Comparison of ENCODE assay signal across 15 cellular contexts in the genomic region with DNA sequence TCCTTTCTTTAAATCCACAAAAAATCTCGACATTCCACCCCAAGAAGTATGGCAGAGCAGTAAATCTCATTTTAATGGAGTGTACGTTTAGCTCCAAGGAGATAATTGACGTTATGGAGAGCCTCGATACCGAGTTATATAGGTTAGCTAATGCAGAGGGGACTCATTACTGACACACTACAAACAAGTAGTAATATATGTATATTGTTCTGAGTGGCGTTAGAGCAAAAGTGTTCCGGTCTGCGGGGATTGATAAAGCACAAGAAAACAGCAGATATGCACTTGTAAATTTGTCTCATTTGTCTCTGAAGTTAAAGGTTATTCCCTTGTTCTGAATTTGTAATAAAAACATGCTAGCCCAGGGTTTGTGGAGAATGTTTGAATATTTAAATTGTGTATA.
DNase-seq lines count a peak whose midpoint lies in the region; ATAC-seq lines count a peak whose summit lies in the region.
"Had no signal": no experiment of that assay in that cellular context is flagged by ENCODE, and none has a peak within 500 bp of the region (broad histone marks: within the 10 kb centered on the region; RNA-seq: fewer than 3 reads in every experiment).

No MANE protein-coding gene starts in this region.

- ATAC-seq in CD4-positive, CD25-positive, alpha-beta regulatory T cell (ENCODE audit: low read depth in 2 of 2): no peak
- ATAC-seq in effector memory CD8-positive, alpha-beta T cell (replicated peaks): no peak
- ATAC-seq in HG02970 (IDR thresholded peaks at IDR 0.05; ENCODE audit: low FRiP score, unreplicated experiment) (no peak), HG03442 (IDR thresholded peaks at IDR 0.05; ENCODE audit: unreplicated experiment) (no peak)

- H3K4me3 ChIP-seq in CD4-positive, CD25-positive, alpha-beta regulatory T cell (ENCODE audit: low read depth, low read length): peak overlapping the region; percentile 75
- peak overlapping the region; percentile 44 for H3K4me3 ChIP-seq in CD8-positive, alpha-beta memory T cell (ENCODE audit: low read length)

- peaks cover 52 to 97% (median 78%) of the 10 kb centered on the region in 4 donors for H3K4me1 Mint-ChIP-seq in CD4-positive, CD25-positive, alpha-beta regulatory T cell
- H3K4me1 Mint-ChIP-seq in CD8-positive, alpha-beta memory T cell: peaks cover 93 to 100% (median 98%) of the 10 kb centered on the region in 3 donors
- H3K4me1 Mint-ChIP-seq in effector memory CD8-positive, alpha-beta T cell (ENCODE audit: low read depth in 2 of 2): peaks cover 85 to 93% of the 10 kb centered on the region in 2 donors
- H3K4me1 Mint-ChIP-seq: activated B cell treated with CpG ODN at 0.5 μM for 24 hours, memory B cell had no signal

- H3K27me3 Mint-ChIP-seq in CD4-positive, CD25-positive, alpha-beta regulatory T cell: no peaks in the 10 kb centered on the region
- peaks cover 0 to 3% of the 10 kb centered on the region in 2 donors for H3K27me3 Mint-ChIP-seq in CD8-positive, alpha-beta memory T cell
- no peaks in the 10 kb centered on the region for H3K27me3 Mint-ChIP-seq in effector memory CD8-positive, alpha-beta T cell
- H3K27me3 Mint-ChIP-seq: activated B cell treated with CpG ODN at 0.5 μM for 24 hours, memory B cell had no signal

- no peaks in the 10 kb centered on the region for H3K9me3 ChIP-seq in CD4-positive, CD25-positive, alpha-beta regulatory T cell (ENCODE audit: control insufficient read depth in 2 of 2, low read length in 2 of 2)
- no peaks in the 10 kb centered on the region for H3K9me3 ChIP-seq in CD8-positive, alpha-beta memory T cell (ENCODE audit: low read length)
- H3K9me3 ChIP-seq: neutrophil had no signal

- H3K4me3 Mint-ChIP-seq in CD4-positive, CD25-positive, alpha-beta regulatory T cell: peak overlapping the region; percentile 78 to 91 (median 86)
- peak overlapping the region; percentile 60 to 85 (median 76) for H3K4me3 Mint-ChIP-seq in CD8-positive, alpha-beta memory T cell
- H3K4me3 Mint-ChIP-seq in effector memory CD8-positive, alpha-beta T cell: peak overlapping the region; percentile 81 to 89
- H3K4me3 Mint-ChIP-seq: activated B cell treated with CpG ODN at 0.5 μM for 24 hours, memory B cell had no signal

- peaks cover 99% of the 10 kb centered on the region for H3K4me1 ChIP-seq in CD4-positive, CD25-positive, alpha-beta regulatory T cell (ENCODE audit: control insufficient read depth, insufficient read depth, low read length, poor library complexity, severe bottlenecking)
- H3K4me1 ChIP-seq in CD8-positive, alpha-beta memory T cell (ENCODE audit: insufficient read depth, low read length): peaks cover 97% of the 10 kb centered on the region

- no peaks in the 10 kb centered on the region for H3K27me3 ChIP-seq in CD4-positive, CD25-positive, alpha-beta regulatory T cell (ENCODE audit: control insufficient read depth, insufficient read depth, low read length)
- no peaks in the 10 kb centered on the region for H3K27me3 ChIP-seq in CD8-positive, alpha-beta memory T cell (ENCODE audit: insufficient read depth, low read length, poor library complexity, severe bottlenecking)

- H3K36me3 ChIP-seq in CD4-positive, CD25-positive, alpha-beta regulatory T cell (ENCODE audit: control insufficient read depth, insufficient read depth, low read length): peaks cover 24% of the 10 kb centered on the region
- peaks cover 4% of the 10 kb centered on the region for H3K36me3 ChIP-seq in CD8-positive, alpha-beta memory T cell (ENCODE audit: insufficient read depth, low read length)
- H3K36me3 ChIP-seq: neutrophil had no signal

- DNase-seq in CD4-positive, CD25-positive, alpha-beta regulatory T cell: peak in 1 of 3 donors; percentile 51
- DNase-seq in CD8-positive, alpha-beta memory T cell: no peak
- peak; percentile 13 for DNase-seq in activated CD8-positive, alpha-beta memory T cell treated with anti-CD3 and anti-CD28 coated beads, Interleukin-2, amount 50 U/mL, for 4 hours
- no peak for DNase-seq in effector memory CD8-positive, alpha-beta T cell
- no peak for DNase-seq in NCI-H2227 (lab: John Stamatoyannopoulos, UW; ENCODE audit: unreplicated experiment)
- DNase-seq: activated B cell treated with CpG ODN at 0.5 μM for 24 hours, activated gamma-delta T cell treated with Interleukin-2 at 50 U/mL for 16 hours, Karpas-422, kidney, NCI-H1105 had no signal

- H3K36me3 Mint-ChIP-seq in CD4-positive, CD25-positive, alpha-beta regulatory T cell: peaks cover 39% of the 10 kb centered on the region
- peaks cover 0 to 59% (median 12%) of the 10 kb centered on the region in 3 donors for H3K36me3 Mint-ChIP-seq in CD8-positive, alpha-beta memory T cell
- peaks cover 71% of the 10 kb centered on the region for H3K36me3 Mint-ChIP-seq in effector memory CD8-positive, alpha-beta T cell (ENCODE audit: insufficient read depth)
- H3K36me3 Mint-ChIP-seq: memory B cell had no signal

- CTCF ChIA-PET in CD8-positive, alpha-beta memory T cell (lab: Charles Lee): interaction anchor here (1.6 to 3.9 kb wide), 6 partner anchors 8 to 84 kb away, joined by 4 to 39 read pairs (median 9); partner anchors contain the start of gene BCL11B

- no peaks in the 10 kb centered on the region for H3K9me3 Mint-ChIP-seq in CD4-positive, CD25-positive, alpha-beta regulatory T cell
- no peaks in the 10 kb centered on the region for H3K9me3 Mint-ChIP-seq in CD8-positive, alpha-beta memory T cell
- H3K9me3 Mint-ChIP-seq in effector memory CD8-positive, alpha-beta T cell: no peaks in the 10 kb centered on the region
- H3K9me3 Mint-ChIP-seq: activated B cell treated with CpG ODN at 0.5 μM for 24 hours, memory B cell had no signal

- H3K27ac Mint-ChIP-seq in CD4-positive, CD25-positive, alpha-beta regulatory T cell: peak overlapping the region; percentile 90 to 97 (median 95)
- H3K27ac Mint-ChIP-seq in CD8-positive, alpha-beta memory T cell: peak overlapping the region; percentile 48 to 98 (median 94)
- peak overlapping the region; percentile 92 to 99 for H3K27ac Mint-ChIP-seq in effector memory CD8-positive, alpha-beta T cell
- H3K27ac Mint-ChIP-seq: activated B cell treated with CpG ODN at 0.5 μM for 24 hours, memory B cell had no signal

- POLR2A ChIA-PET in CD8-positive, alpha-beta memory T cell (lab: Charles Lee): interaction anchor here (2.6 kb wide), 1 partner anchor 10 kb away, joined by 7 read pairs; no protein-coding TSS in a partner anchor

- H3K27ac ChIP-seq in CD4-positive, CD25-positive, alpha-beta regulatory T cell (ENCODE audit: insufficient read depth, low read length, poor library complexity, severe bottlenecking): peak overlapping the region; percentile 92
- no peak overlapping the region for H3K27ac ChIP-seq in CD8-positive, alpha-beta memory T cell (ENCODE audit: low read depth, low read length)
- H3K27ac ChIP-seq: neutrophil, RWPE1 had no signal
